27 cellular contexts compared by ENCODE assay signal in the genomic region with DNA sequence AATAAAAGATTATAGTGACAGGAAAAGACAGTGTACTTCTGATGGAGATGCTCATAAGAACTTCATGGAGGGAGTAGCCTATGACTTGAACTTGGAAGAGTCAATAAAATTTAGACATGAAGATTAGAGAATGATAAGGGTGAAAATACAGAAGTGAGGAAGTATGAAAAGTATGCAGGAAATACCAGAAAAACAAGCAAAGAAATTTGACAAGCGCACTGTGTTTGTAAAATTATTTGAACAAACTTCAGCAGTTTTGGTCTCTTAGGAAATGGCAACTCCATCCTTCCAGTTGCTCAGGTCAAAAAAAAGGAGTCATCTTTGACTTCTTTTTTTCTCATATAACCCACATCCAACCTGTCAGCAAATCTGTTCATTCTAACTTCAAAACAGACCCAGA.
"Had no signal": no experiment of that assay in that cellular context is flagged by ENCODE, and none has a peak within 500 bp of the region (broad histone marks: within the 10 kb centered on the region; RNA-seq: fewer than 3 reads in every experiment).

No MANE protein-coding gene starts in this region.

- H3K4me3 ChIP-seq: adrenal gland, Peyer's patch, SJSA1 had no signal

- DNase-seq: activated B cell treated with CpG ODN at 0.5 μM for 24 hours; activated CD4-positive, alpha-beta memory T cell treated with anti-CD3 and anti-CD28 coated beads, Interleukin-2, amount 10 ng/mL, durations not matched to agents 7 days and 5 days; activated CD4-positive, alpha-beta T cell treated with anti-CD3 and anti-CD28 coated beads for 1 hour; activated CD4-positive, alpha-beta T cell treated with anti-CD3 and anti-CD28 coated beads, Interleukin-2, amount 50 U/mL, for 1 hour; activated gamma-delta T cell treated with Interleukin-2 at 50 U/mL for 16 hours; activated naive CD4-positive, alpha-beta T cell treated with anti-CD3 and anti-CD28 coated beads, Interleukin-2, amount 10 ng/mL, durations not matched to agents 7 days and 5 days; activated naive CD8-positive, alpha-beta T cell treated with anti-CD3 and anti-CD28 coated beads for 36 hours; activated T-cell treated with anti-CD3 and anti-CD28 coated beads for 4 hours; activated T-cell treated with anti-CD3 and anti-CD28 coated beads, Interleukin-2, amount 50 U/mL, for 48 hours; adrenal gland; aorta; central memory CD4-positive, alpha-beta T cell; KG1; MM.1S; NCI-H1105; NCI-H1436; NCI-H1694 treated with DMSO at 0.1 percent for 48 hours; NCI-H2029 treated with DMSO at 0.1 percent for 48 hours; NCI-H524; Peyer's patch; SHP77; T-cell; T-helper 2 cell; T1000 had no signal

- H3K9me3 ChIP-seq: Peyer's patch, SJSA1 had no signal

- H3K36me3 ChIP-seq: adrenal gland, Peyer's patch, SJSA1 had no signal

- H3K4me1 ChIP-seq: adrenal gland, Peyer's patch, SJSA1 had no signal

- H3K27ac ChIP-seq: adrenal gland, Peyer's patch, RWPE1, SJSA1 had no signal

- H3K4me1 Mint-ChIP-seq: activated B cell treated with CpG ODN at 0.5 μM for 24 hours; activated CD4-positive, alpha-beta memory T cell treated with anti-CD3 and anti-CD28 coated beads, Interleukin-2, amount 10 ng/mL, durations not matched to agents 7 days and 5 days; activated naive CD4-positive, alpha-beta T cell treated with anti-CD3 and anti-CD28 coated beads, Interleukin-2, amount 10 ng/mL, durations not matched to agents 7 days and 5 days; activated naive CD8-positive, alpha-beta T cell treated with anti-CD3 and anti-CD28 coated beads for 36 hours; activated T-helper 17 cell treated with anti-CD3 and anti-CD28 coated beads, Interleukin-2, amount 50 U/mL, for 72 hours; T-cell had no signal

- H3K9me3 Mint-ChIP-seq: activated B cell treated with CpG ODN at 0.5 μM for 24 hours; activated CD4-positive, alpha-beta memory T cell treated with anti-CD3 and anti-CD28 coated beads, Interleukin-2, amount 10 ng/mL, durations not matched to agents 7 days and 5 days; activated naive CD4-positive, alpha-beta T cell treated with anti-CD3 and anti-CD28 coated beads, Interleukin-2, amount 10 ng/mL, durations not matched to agents 7 days and 5 days; activated naive CD8-positive, alpha-beta T cell treated with anti-CD3 and anti-CD28 coated beads for 36 hours; activated T-helper 17 cell treated with anti-CD3 and anti-CD28 coated beads, Interleukin-2, amount 50 U/mL, for 72 hours; T-cell had no signal

- H3K27me3 Mint-ChIP-seq: activated B cell treated with CpG ODN at 0.5 μM for 24 hours; activated CD4-positive, alpha-beta memory T cell treated with anti-CD3 and anti-CD28 coated beads, Interleukin-2, amount 10 ng/mL, durations not matched to agents 7 days and 5 days; activated naive CD4-positive, alpha-beta T cell treated with anti-CD3 and anti-CD28 coated beads, Interleukin-2, amount 10 ng/mL, durations not matched to agents 7 days and 5 days; activated naive CD8-positive, alpha-beta T cell treated with anti-CD3 and anti-CD28 coated beads for 36 hours; activated T-helper 17 cell treated with anti-CD3 and anti-CD28 coated beads, Interleukin-2, amount 50 U/mL, for 72 hours had no signal

- H3K27me3 ChIP-seq: adrenal gland, Peyer's patch, SJSA1 had no signal

- H3K27ac Mint-ChIP-seq: activated B cell treated with CpG ODN at 0.5 μM for 24 hours; activated CD4-positive, alpha-beta memory T cell treated with anti-CD3 and anti-CD28 coated beads, Interleukin-2, amount 10 ng/mL, durations not matched to agents 7 days and 5 days; activated naive CD4-positive, alpha-beta T cell treated with anti-CD3 and anti-CD28 coated beads, Interleukin-2, amount 10 ng/mL, durations not matched to agents 7 days and 5 days; activated naive CD8-positive, alpha-beta T cell treated with anti-CD3 and anti-CD28 coated beads for 36 hours; activated T-helper 17 cell treated with anti-CD3 and anti-CD28 coated beads, Interleukin-2, amount 50 U/mL, for 72 hours; T-cell had no signal

- H3K36me3 Mint-ChIP-seq: activated naive CD4-positive, alpha-beta T cell treated with anti-CD3 and anti-CD28 coated beads, Interleukin-2, amount 10 ng/mL, durations not matched to agents 7 days and 5 days; activated naive CD8-positive, alpha-beta T cell treated with anti-CD3 and anti-CD28 coated beads for 36 hours; T-cell had no signal

- ATAC-seq: activated T-helper 17 cell treated with anti-CD3 and anti-CD28 coated beads, Interleukin-2, amount 50 U/mL, for 72 hours; T-cell had no signal

- H3K4me3 Mint-ChIP-seq: activated B cell treated with CpG ODN at 0.5 μM for 24 hours; activated CD4-positive, alpha-beta memory T cell treated with anti-CD3 and anti-CD28 coated beads, Interleukin-2, amount 10 ng/mL, durations not matched to agents 7 days and 5 days; activated naive CD4-positive, alpha-beta T cell treated with anti-CD3 and anti-CD28 coated beads, Interleukin-2, amount 10 ng/mL, durations not matched to agents 7 days and 5 days; activated naive CD8-positive, alpha-beta T cell treated with anti-CD3 and anti-CD28 coated beads for 36 hours; activated T-helper 17 cell treated with anti-CD3 and anti-CD28 coated beads, Interleukin-2, amount 50 U/mL, for 72 hours; T-cell had no signal
